ENCODE assay signal across 9 cellular contexts in the genomic region with DNA sequence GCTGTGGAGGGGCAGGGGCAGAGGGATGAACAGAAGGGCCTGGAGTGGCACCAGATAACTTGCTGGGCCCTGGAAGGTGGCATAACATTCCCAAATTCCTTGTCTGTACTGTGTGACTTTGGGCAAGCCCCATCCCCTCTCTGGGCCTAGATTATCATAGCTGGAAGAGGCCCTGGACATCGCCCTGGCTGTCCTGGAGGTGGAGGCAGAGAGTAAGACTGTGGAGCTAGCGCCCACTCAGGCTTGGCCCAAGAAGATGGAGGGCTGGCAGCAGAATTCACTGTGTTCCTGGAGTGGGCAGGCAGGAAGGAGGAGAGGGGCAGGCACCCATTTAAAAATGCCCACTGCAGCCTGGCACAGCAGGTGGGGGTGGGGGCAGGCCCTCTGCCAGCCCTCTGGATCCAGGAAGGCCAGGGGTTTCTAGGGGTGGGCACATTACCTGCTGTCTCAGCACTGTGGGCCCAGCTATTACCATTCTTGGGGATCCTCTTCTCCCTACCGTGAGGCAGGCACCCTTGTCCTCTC. TPM values are rescaled to one million over a fixed set of nuclear protein-coding genes. Genes with fewer than 3 reads are reported as not detected.
DNase-seq lines count a peak whose midpoint lies in the region; ATAC-seq, FAIRE-seq and TF ChIP-seq lines count a peak whose summit lies in the region.
"Had no signal": no experiment of that assay in that cellular context is flagged by ENCODE, and none has a peak within 500 bp of the region (broad histone marks: within the 10 kb centered on the region; RNA-seq: fewer than 3 reads in every experiment).

No MANE protein-coding gene starts in this region.

- no peaks in the 10 kb centered on the region for H3K36me3 ChIP-seq in K562 (ENCODE audit: control insufficient read depth, insufficient read depth, low read length)
- no peaks in the 10 kb centered on the region for H3K36me3 ChIP-seq in urinary bladder (ENCODE audit: insufficient read depth)

- ATAC-seq in Right ventricle myocardium inferior (no peak), left ventricle myocardium superior (no peak), K562 (peak; percentile 72), HG02973 (IDR thresholded peaks at IDR 0.05; ENCODE audit: unreplicated experiment) (no peak), HG02938 (IDR thresholded peaks at IDR 0.05; ENCODE audit: unreplicated experiment) (no peak), GM18502 (IDR thresholded peaks at IDR 0.05; ENCODE audit: poor library complexity, unreplicated experiment) (no peak)

- CTCF ChIA-PET in K562 (lab: Yijun Ruan, JAX; ENCODE audit: low intra/inter-chr PET ratio): no interaction called here

- no peaks in the 10 kb centered on the region for H3K79me2 ChIP-seq in K562 (ENCODE audit: control insufficient read depth, insufficient read depth, low read length)

- POLR2A ChIA-PET in K562 (lab: Yijun Ruan, JAX): no interaction called here

- intact Hi-C loops in Right ventricle myocardium inferior (cut with DNase I) (no loop called here), left ventricle myocardium superior (cut with micrococcal nuclease) (no loop called here), K562 (cut with micrococcal nuclease) (loop anchor here (5.0 kb wide), 1 partner anchor 498 kb away; no protein-coding TSS in a partner anchor)

- TF ChIP-seq POLR2A in K562 (conservative IDR thresholded peaks at IDR 0.05): no peak

- H3K27ac ChIP-seq in K562 (ENCODE audit: extremely low read depth, low read depth, low read length): no peak overlapping the region; the same call in 2 of the 3 replicates
- peak overlapping the region; percentile 34 for H3K27ac ChIP-seq in urinary bladder (ENCODE audit: low read depth)

- H4K20me1 ChIP-seq in K562 (replicated peaks; ENCODE audit: control insufficient read depth, insufficient read depth, low read length): peaks cover 1% of the 10 kb centered on the region

- in situ Hi-C loops in K562 (cut with MboI): no loop called here

- DNase-seq in Right ventricle myocardium inferior (ENCODE audit: missing footprints) (peak; percentile 41), left ventricle myocardium superior (no peak), K562 (ENCODE audit: extremely low read depth in 1 of 4, low spot score in 3 of 4) (peak; percentile 29 to 54 (median 46)), kidney glomerular epithelial cell (lab: John Stamatoyannopoulos, UW) (peak; percentile 43)
- DNase-seq: COR-L47 had no signal

- no peaks in the 10 kb centered on the region for H3K9me1 ChIP-seq in K562 (ENCODE audit: control insufficient read depth, insufficient read depth, low read length)

- BruUV-seq in K562 (replicated peaks; lab: Mats Ljungman, UMichigan): no TSS peak

- FAIRE-seq in K562 (lab: Jason Lieb, UNC): no peak

- no peaks in the 10 kb centered on the region for H3K27me3 ChIP-seq in K562 (ENCODE audit: control insufficient read depth in 2 of 2, insufficient read depth in 2 of 2, low read length in 2 of 2)

- 21% methylated on average over 3 of the region's 3 CpGs for WGBS in K562 (ENCODE audit: insufficient coverage, low coverage, missing lambda C conversion rate)
- WGBS in urinary bladder: 34% methylated on average over 3 of the region's 3 CpGs

- no peaks in the 10 kb centered on the region for H3K9me3 ChIP-seq in K562 (replicated peaks; ENCODE audit: control insufficient read depth, insufficient read depth, low read depth, low read length)

- TF ChIP-seq EP300 in K562 (IDR thresholded peaks at IDR 0.05; ENCODE audit: low read length): no peak

- H3K4me3 ChIP-seq in K562 (no peak overlapping the region), urinary bladder (ENCODE audit: low read depth, low read length) (no peak overlapping the region)

- H2AFZ ChIP-seq in K562 (ENCODE audit: low read depth, low read length): no peak overlapping the region

- peaks cover 13 to 16% of the 10 kb centered on the region in 2 experiments; a peak in 4 of 5 replicates for H3K4me1 ChIP-seq in K562 (replicated peaks in 1 of 2; ENCODE audit: control insufficient read depth in 2 of 2, insufficient read depth in 2 of 2, low read length in 2 of 2)
- no peaks in the 10 kb centered on the region for H3K4me1 ChIP-seq in urinary bladder (ENCODE audit: insufficient read depth)

- no peak overlapping the region for H3K4me2 ChIP-seq in K562 (ENCODE audit: insufficient read depth, low read length)

- TF ChIP-seq CTCF in K562 (IDR thresholded peaks at IDR 0.05 in 2 of 3, conservative IDR thresholded peaks at IDR 0.05 in 1 of 3; ENCODE audit: insufficient read depth in 2 of 3, low read depth in 1 of 3, low read length in 3 of 3): peak; percentile 45 to 65 (median 49); a peak in 4 of 6 replicates

- no peak overlapping the region for H3K9ac ChIP-seq in K562 (ENCODE audit: insufficient read depth in 1 of 2, low read depth in 2 of 2, low read length in 2 of 2)

- peak in 1 of 2 experiments; percentile 12; a peak in 1 of 4 replicates for TF ChIP-seq RAD21 in K562 (CRISPR knock-in tag; conservative IDR thresholded peaks at IDR 0.05 in 1 of 2, IDR thresholded peaks at IDR 0.05 in 1 of 2)

RNA-seq across cellular contexts. Expression of a gene that starts 22.6 kb away (rescaled TPM):
- 57.1 TPM for total RNA-seq in Right ventricle myocardium inferior
- total RNA-seq in left ventricle myocardium superior: 52.0 TPM
- total RNA-seq in K562 (2011; cell fraction: chromatin; rRNA removed; ENCODE audit: low replicate concordance): 0.55 and 6.0 TPM in 2 replicates
- total RNA-seq in K562 (2011; cell fraction: nucleolus; rRNA removed): 2.4 and 4.8 TPM in 2 replicates
- 1.3 and 1.6 TPM in 2 replicates for total RNA-seq in K562 (2011; cell fraction: nucleoplasm; rRNA removed)
- total RNA-seq in K562 (2014; rRNA removed): 0.09 and 0.20 TPM in 2 replicates
- 0.03 and 0.07 TPM in 2 replicates for total RNA-seq in K562 (2014; rRNA removed; fragmentation: Illumina TruSeq; extraction: Trizol)
- total RNA-seq in K562 (2015; rRNA removed; fragmentation: Illumina TruSeq; extraction: Trizol): 0.04 and 0.23 TPM in 2 replicates
- 0.29 and 0.53 TPM in 2 replicates for total RNA-seq in K562 (2021)
- 0.68 and 1.2 TPM in 2 replicates for polyA plus RNA-seq in K562 (2011; rRNA removed)
- 0.96 and 2.9 TPM in 2 replicates for polyA plus RNA-seq in K562 (2011; cell fraction: cytosol; rRNA removed)
- polyA plus RNA-seq in K562 (2011; cell fraction: nucleus; rRNA removed): 5.2 and 8.3 TPM in 2 replicates
- polyA plus RNA-seq in K562 (2012): 0.25 and 0.31 TPM in 2 replicates
- 0.10 and 0.17 TPM in 2 replicates for polyA plus RNA-seq in K562 (2014; fragmentation: Illumina TruSeq; extraction: Trizol)
- polyA plus RNA-seq in K562 (2014; fragmentation: Nextera tagmentation; extraction: Ambion mirVana): not detected
- polyA plus RNA-seq in K562 (2014; rRNA removed): 0.09 and 0.17 TPM in 2 replicates
- polyA minus RNA-seq in K562 (2011; rRNA and poly(A)+ RNA removed): 1.3 and 1.4 TPM in 2 replicates
- polyA minus RNA-seq in K562 (2011; cell fraction: cytosol; rRNA and poly(A)+ RNA removed): 0.57 and 1.4 TPM in 2 replicates
- polyA minus RNA-seq in K562 (2011; cell fraction: nucleus; rRNA and poly(A)+ RNA removed): 3.7 and 4.0 TPM in 2 replicates
- total RNA-seq in urinary bladder: 30.7 TPM
- 69.8 TPM for polyA plus RNA-seq in urinary bladder

RNA-seq across cellular contexts. Expression of a gene that starts 45.6 kb away (rescaled TPM):
- total RNA-seq in Right ventricle myocardium inferior: 2.3 TPM
- total RNA-seq in left ventricle myocardium superior: 1.8 TPM
- total RNA-seq in K562 (2011; cell fraction: chromatin; rRNA removed; ENCODE audit: low replicate concordance): 24.0 and 79.7 TPM in 2 replicates
- 52.2 and 56.9 TPM in 2 replicates for total RNA-seq in K562 (2011; cell fraction: nucleolus; rRNA removed)
- total RNA-seq in K562 (2011; cell fraction: nucleoplasm; rRNA removed): 38.4 and 46.9 TPM in 2 replicates
- 11.2 and 13.3 TPM in 2 replicates for total RNA-seq in K562 (2014; rRNA removed)
- 3.1 and 3.8 TPM in 2 replicates for total RNA-seq in K562 (2014; rRNA removed; fragmentation: Illumina TruSeq; extraction: Trizol)
- 9.6 and 9.8 TPM in 2 replicates for total RNA-seq in K562 (2015; rRNA removed; fragmentation: Illumina TruSeq; extraction: Trizol)
- total RNA-seq in K562 (2021): 18.4 and 20.2 TPM in 2 replicates
- polyA plus RNA-seq in K562 (2011; rRNA removed): 7.4 and 11.8 TPM in 2 replicates
- polyA plus RNA-seq in K562 (2011; cell fraction: cytosol; rRNA removed): 11.0 and 16.5 TPM in 2 replicates
- 55.1 and 73.5 TPM in 2 replicates for polyA plus RNA-seq in K562 (2011; cell fraction: nucleus; rRNA removed)
- polyA plus RNA-seq in K562 (2012): 8.7 and 14.0 TPM in 2 replicates
- 6.0 and 8.6 TPM in 2 replicates for polyA plus RNA-seq in K562 (2014; fragmentation: Illumina TruSeq; extraction: Trizol)
- polyA plus RNA-seq in K562 (2014; fragmentation: Nextera tagmentation; extraction: Ambion mirVana): 1 to 10 TPM; 1.1 to 1.2 TPM
- 14.4 and 14.9 TPM in 2 replicates for polyA plus RNA-seq in K562 (2014; rRNA removed)
- 4.7 and 6.0 TPM in 2 replicates for polyA minus RNA-seq in K562 (2011; rRNA and poly(A)+ RNA removed)
- polyA minus RNA-seq in K562 (2011; cell fraction: cytosol; rRNA and poly(A)+ RNA removed): 7.3 and 8.5 TPM in 2 replicates
- 18.2 and 20.5 TPM in 2 replicates for polyA minus RNA-seq in K562 (2011; cell fraction: nucleus; rRNA and poly(A)+ RNA removed)
- total RNA-seq in urinary bladder: 2.6 TPM
- polyA plus RNA-seq in urinary bladder: 2.7 TPM

RNA-seq across cellular contexts. Expression of a gene that starts 58.5 kb away (rescaled TPM):
- total RNA-seq in Right ventricle myocardium inferior (2.8 TPM), left ventricle myocardium superior (1.5 TPM), K562 (2014; rRNA removed) (not detected in 2 replicates), K562 (2014; rRNA removed; fragmentation: Illumina TruSeq; extraction: Trizol) (not detected in 2 replicates), K562 (2015; rRNA removed; fragmentation: Illumina TruSeq; extraction: Trizol) (not detected in 2 replicates), K562 (2021) (not detected in 2 replicates), urinary bladder (0.90 TPM)
- not detected in 2 replicates for total RNA-seq in K562 (2011; cell fraction: chromatin; rRNA removed; ENCODE audit: low replicate concordance)
- not detected in 2 replicates for total RNA-seq in K562 (2011; cell fraction: nucleolus; rRNA removed)
- not detected in 2 replicates for total RNA-seq in K562 (2011; cell fraction: nucleoplasm; rRNA removed)
- polyA plus RNA-seq in K562 (2011; rRNA removed) (not detected in 2 replicates), K562 (2014; fragmentation: Illumina TruSeq; extraction: Trizol) (not detected in 2 replicates), K562 (2014; fragmentation: Nextera tagmentation; extraction: Ambion mirVana) (not detected), K562 (2014; rRNA removed) (not detected in 2 replicates), urinary bladder (2.6 TPM)
- polyA plus RNA-seq in K562 (2011; cell fraction: cytosol; rRNA removed): not detected in 2 replicates
- polyA plus RNA-seq in K562 (2011; cell fraction: nucleus; rRNA removed): not detected in 2 replicates
- not detected in 2 replicates for polyA plus RNA-seq in K562 (2012)
- polyA minus RNA-seq in K562 (2011; rRNA and poly(A)+ RNA removed): not detected in 2 replicates
- not detected in 2 replicates for polyA minus RNA-seq in K562 (2011; cell fraction: cytosol; rRNA and poly(A)+ RNA removed)
- polyA minus RNA-seq in K562 (2011; cell fraction: nucleus; rRNA and poly(A)+ RNA removed): not detected in 2 replicates
